Comparison of ENCODE assay signal across 8 cellular contexts in the genomic region with DNA sequence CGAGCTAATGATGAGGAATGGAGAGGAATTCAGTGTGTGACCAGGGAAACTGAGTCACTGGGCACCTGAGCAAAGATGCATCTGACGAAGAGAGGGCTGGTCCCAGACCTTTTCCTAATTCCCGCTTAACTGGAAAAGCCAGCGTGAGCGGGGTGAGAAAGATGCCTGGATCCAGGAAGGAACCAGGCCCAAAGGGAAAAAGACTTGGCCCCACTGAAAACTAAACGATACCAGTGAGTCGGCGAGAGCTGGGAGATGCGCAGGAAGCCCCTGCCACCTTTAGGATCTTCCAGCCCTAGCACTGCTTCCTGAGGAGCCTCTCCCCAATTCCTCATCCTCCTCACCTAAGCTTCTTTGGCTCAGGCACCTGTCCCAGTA.
DNase-seq lines count a peak whose midpoint lies in the region; ATAC-seq lines count a peak whose summit lies in the region.

No MANE protein-coding gene starts in this region.

- H3K36me3 ChIP-seq in adipocyte (ENCODE audit: control insufficient read depth, insufficient read depth, low read length, severe bottlenecking), result peaks cover 4% of the 10 kb centered on the region

- no peak for ATAC-seq in stimulated activated naive CD8-positive, alpha-beta T cell treated with anti-CD3 and anti-CD28 coated beads, Interleukin-15, amount 100 ng/mL, for 72 hours
- no peak for ATAC-seq in GM21515 (IDR thresholded peaks at IDR 0.05; ENCODE audit: unreplicated experiment)

- peak overlapping the region; percentile 96 to 97 for H3K4me3 Mint-ChIP-seq in stimulated activated naive CD8-positive, alpha-beta T cell treated with anti-CD3 and anti-CD28 coated beads, Interleukin-15, amount 100 ng/mL, for 72 hours

- DNase-seq in HuH-7 (ENCODE audit: low spot score) (peak; percentile 25), adipocyte (ENCODE audit: low read depth) (no peak), iPS-NIHi7 (ENCODE audit: extremely low spot score) (peak; percentile 38), COLO829 (ENCODE audit: low spot score) (no peak)
- DNase-seq in stimulated activated naive CD8-positive, alpha-beta T cell treated with anti-CD3 and anti-CD28 coated beads, Interleukin-15, amount 100 ng/mL, for 72 hours, result no peak
- DNase-seq in stimulated activated CD4-positive, alpha-beta T cell treated with anti-CD3 and anti-CD28 coated beads, Interleukin-1b, Interleukin-23, amount 100 ng/mL, for 48 hours, result no peak
- DNase-seq in effector CD4-positive, alpha-beta T cell, result no peak

- H3K4me1 ChIP-seq in adipocyte (ENCODE audit: control insufficient read depth, insufficient read depth, low read length), result peaks cover 13% of the 10 kb centered on the region

- peaks cover 38% of the 10 kb centered on the region for H3K4me1 Mint-ChIP-seq in stimulated activated naive CD8-positive, alpha-beta T cell treated with anti-CD3 and anti-CD28 coated beads, Interleukin-15, amount 100 ng/mL, for 72 hours

- no peaks in the 10 kb centered on the region for H3K27me3 Mint-ChIP-seq in stimulated activated naive CD8-positive, alpha-beta T cell treated with anti-CD3 and anti-CD28 coated beads, Interleukin-15, amount 100 ng/mL, for 72 hours

- no peaks in the 10 kb centered on the region for H3K27me3 ChIP-seq in adipocyte (replicated peaks; ENCODE audit: control insufficient read depth, insufficient read depth, low read length)

- H3K27ac Mint-ChIP-seq in stimulated activated naive CD8-positive, alpha-beta T cell treated with anti-CD3 and anti-CD28 coated beads, Interleukin-15, amount 100 ng/mL, for 72 hours, result peak overlapping the region in 1 of 2 donors; percentile 97

- no peaks in the 10 kb centered on the region for H3K9me3 Mint-ChIP-seq in stimulated activated naive CD8-positive, alpha-beta T cell treated with anti-CD3 and anti-CD28 coated beads, Interleukin-15, amount 100 ng/mL, for 72 hours

- peak overlapping the region; percentile 77 for H3K9ac ChIP-seq in adipocyte (ENCODE audit: low read length)

- H3K9me3 ChIP-seq in adipocyte (ENCODE audit: control insufficient read depth, low read length), result no peaks in the 10 kb centered on the region

- peak overlapping the region; percentile 86 for H3K4me3 ChIP-seq in adipocyte (ENCODE audit: low read length)

Comparison
In these comparisons a context has a peak if more than half of its experiments do, and no peak if none do; other contexts are left out.
1. DNase-seq: peak in HuH-7 (single experiment) and iPS-NIHi7 (single experiment); none in adipocyte (single experiment), stimulated activated naive CD8-positive, alpha-beta T cell treated with anti-CD3 and anti-CD28 coated beads, Interleukin-15, amount 100 ng/mL, for 72 hours (0 of 2), stimulated activated CD4-positive, alpha-beta T cell treated with anti-CD3 and anti-CD28 coated beads, Interleukin-1b, Interleukin-23, amount 100 ng/mL, for 48 hours (single experiment), COLO829 (single experiment) and effector CD4-positive, alpha-beta T cell (single experiment).